8 cellular contexts compared by ENCODE assay signal in genomic region chr19:49890349-49891311, GRCh38. TPM values are rescaled to one million over a fixed set of nuclear protein-coding genes. Genes with fewer than 3 reads are reported as not detected.
A peak's percentile ranks its signal among the peaks of the same experiment; 100 is the strongest.
DNase-seq lines count a peak whose midpoint lies in the region; ATAC-seq and TF ChIP-seq lines count a peak whose summit lies in the region.

No MANE protein-coding gene starts in this region.

- peaks cover 3% of the 10 kb centered on the region for H3K36me3 Mint-ChIP-seq in T-helper 17 cell (ENCODE audit: low read depth)
- peaks cover 16% of the 10 kb centered on the region for H3K36me3 Mint-ChIP-seq in brain
- no peaks in the 10 kb centered on the region for H3K36me3 Mint-ChIP-seq in stimulated activated effector memory CD8-positive, alpha-beta T cell treated with anti-CD3 and anti-CD28 coated beads, Interleukin-12 subunit alpha, Interleukin-12 subunit beta, amount 100 ng/mL, for 72 hours

- H3K18ac ChIP-seq in mesendoderm (ENCODE audit: low read length) = no peak overlapping the region

- TF ChIP-seq CTCF in brain (conservative IDR thresholded peaks at IDR 0.05) = peak; percentile 12 to 48

- H2BK120ac ChIP-seq in mesendoderm (ENCODE audit: low read depth, low read length) = no peak overlapping the region

- peaks cover 0 to 4% (median 0%) of the 10 kb centered on the region in 5 experiments for H3K9me3 Mint-ChIP-seq in brain
- H3K9me3 Mint-ChIP-seq in stimulated activated effector memory CD8-positive, alpha-beta T cell treated with anti-CD3 and anti-CD28 coated beads, Interleukin-12 subunit alpha, Interleukin-12 subunit beta, amount 100 ng/mL, for 72 hours = no peaks in the 10 kb centered on the region

- no peaks in the 10 kb centered on the region for H3K27me3 Mint-ChIP-seq in T-helper 17 cell
- peaks cover 9% of the 10 kb centered on the region for H3K27me3 Mint-ChIP-seq in brain

- H3K27me3 ChIP-seq in mesendoderm (ENCODE audit: insufficient read depth, low read length, poor library complexity) = no peaks in the 10 kb centered on the region

- peak overlapping the region; percentile 59 for H3K4me2 ChIP-seq in mesendoderm (ENCODE audit: low read length)

- no peaks in the 10 kb centered on the region for H3K4me1 ChIP-seq in mesendoderm (ENCODE audit: control insufficient read depth, low read depth, low read length)

- CTCF ChIA-PET in HEK293T (lab: Yijun Ruan, JAX) = no interaction called here

- H3K4ac ChIP-seq in mesendoderm (ENCODE audit: low read depth, low read length) = no peak overlapping the region

- H2BK15ac ChIP-seq in mesendoderm (replicated peaks; ENCODE audit: low read depth) = no peak overlapping the region

- DNase-seq in HEK293T (ENCODE audit: extremely low spot score) = peak; percentile 84
- peak; percentile 64 to 77 (median 76) for DNase-seq in T-helper 17 cell
- no peak for DNase-seq in mesendoderm
- DNase-seq in stimulated activated effector memory CD8-positive, alpha-beta T cell treated with anti-CD3 and anti-CD28 coated beads, Interleukin-12 subunit alpha, Interleukin-12 subunit beta, amount 100 ng/mL, for 72 hours (ENCODE audit: low spot score in 2 of 2) = peak in 1 of 2 donors; percentile 84
- no peak for DNase-seq in OCI-M1 (lab: John Stamatoyannopoulos, UW)

- peak overlapping the region; percentile 40 for H3K9ac ChIP-seq in mesendoderm (ENCODE audit: low read length)

- POLR2A ChIA-PET in HEK293T (lab: Yijun Ruan, JAX) = interaction anchor here (0.7 to 2.6 kb wide), 9 partner anchors 8 to 40 kb away, joined by 3 to 11 read pairs (median 4); partner anchors contain the start of genes AKT1S1, ATF5, NUP62 and PTOV1

- H3K4me3 Mint-ChIP-seq in T-helper 17 cell = peak overlapping the region; percentile 83
- H3K4me3 Mint-ChIP-seq in brain = peak overlapping the region; percentile 30 to 78 (median 69)
- H3K4me3 Mint-ChIP-seq in stimulated activated effector memory CD8-positive, alpha-beta T cell treated with anti-CD3 and anti-CD28 coated beads, Interleukin-12 subunit alpha, Interleukin-12 subunit beta, amount 100 ng/mL, for 72 hours = peak overlapping the region; percentile 92

- H3K23ac ChIP-seq in mesendoderm (ENCODE audit: low read length) = no peak overlapping the region

- H3K4me3 ChIP-seq in mesendoderm (ENCODE audit: low read length) = no peak overlapping the region

- no peak overlapping the region for H4K8ac ChIP-seq in mesendoderm (ENCODE audit: low read depth, low read length)

- no peaks in the 10 kb centered on the region for H3K79me2 ChIP-seq in mesendoderm (ENCODE audit: control insufficient read depth, insufficient read depth, low read length)

- H3K27ac Mint-ChIP-seq in T-helper 17 cell (peak overlapping the region; percentile 100), brain (peak overlapping the region in 1 of 5 experiments; percentile 60)
- peak overlapping the region; percentile 99 for H3K27ac Mint-ChIP-seq in stimulated activated effector memory CD8-positive, alpha-beta T cell treated with anti-CD3 and anti-CD28 coated beads, Interleukin-12 subunit alpha, Interleukin-12 subunit beta, amount 100 ng/mL, for 72 hours

- no CpG with 5 or more reads among the region's 69 CpGs for WGBS in mesendoderm (ENCODE audit: extremely low coverage, insufficient coverage, low lambda C conversion rate)

- ATAC-seq in T-helper 17 cell (peak; percentile 72), HG02678 (IDR thresholded peaks at IDR 0.05; ENCODE audit: unreplicated experiment) (no peak), HG03432 (IDR thresholded peaks at IDR 0.05; ENCODE audit: unreplicated experiment) (no peak)
- ATAC-seq in stimulated activated effector memory CD8-positive, alpha-beta T cell treated with anti-CD3 and anti-CD28 coated beads, Interleukin-12 subunit alpha, Interleukin-12 subunit beta, amount 100 ng/mL, for 72 hours = peak; percentile 58

- H4K5ac ChIP-seq in mesendoderm (ENCODE audit: low read length) = no peak overlapping the region

- H3K27ac ChIP-seq in mesendoderm (ENCODE audit: low read depth, low read length) = no peak overlapping the region

- H3K56ac ChIP-seq in mesendoderm (ENCODE audit: low read length) = peak overlapping the region; percentile 74

- H3K79me1 ChIP-seq in mesendoderm (ENCODE audit: low read length) = no peaks in the 10 kb centered on the region

- no peak overlapping the region for H2BK5ac ChIP-seq in mesendoderm (ENCODE audit: low read length)

- peaks cover 37% of the 10 kb centered on the region for H3K4me1 Mint-ChIP-seq in T-helper 17 cell
- peaks cover 6% of the 10 kb centered on the region for H3K4me1 Mint-ChIP-seq in brain
- H3K4me1 Mint-ChIP-seq in stimulated activated effector memory CD8-positive, alpha-beta T cell treated with anti-CD3 and anti-CD28 coated beads, Interleukin-12 subunit alpha, Interleukin-12 subunit beta, amount 100 ng/mL, for 72 hours = peaks cover 69% of the 10 kb centered on the region

- H3K9me3 ChIP-seq in T-helper 17 cell (ENCODE audit: control insufficient read depth, low read length, poor library complexity, severe bottlenecking) = no peaks in the 10 kb centered on the region

- no peaks in the 10 kb centered on the region for H3K36me3 ChIP-seq in mesendoderm (ENCODE audit: control insufficient read depth, insufficient read depth, low read length)

- no peak overlapping the region for H2AK5ac ChIP-seq in mesendoderm (ENCODE audit: low read length)

TF ChIP-seq in HEK293T, 16 proteins besides CTCF, POLR2A, EP300 and RAD21:
- TF ChIP-seq TARDBP (IDR thresholded peaks at IDR 0.05) = no peak
- peak; percentile 4 for TF ChIP-seq L3MBTL2 (conservative IDR thresholded peaks at IDR 0.05)

RNA-seq across cellular contexts. Expression of gene IL4I1, which starts 6.1 kb away (rescaled TPM):
- total RNA-seq in T-helper 17 cell = 100 to 1,000 TPM in 1 of 2 donors, 10 to 100 TPM in 1; 47.8 to 107 TPM
- not detected for polyA plus RNA-seq in brain (ENCODE audit: insufficient read depth, low read depth, low replicate concordance)
- 0.24 TPM for polyA plus RNA-seq in mesendoderm (2013, experiment 1 of 2)
- 0.15 TPM for polyA plus RNA-seq in mesendoderm (2013, experiment 2 of 2)

RNA-seq across cellular contexts. Expression of gene TBC1D17, which starts 13.1 kb away (rescaled TPM):
- total RNA-seq in T-helper 17 cell = 10 to 100 TPM; 44.1 to 57.3 TPM
- polyA plus RNA-seq in brain (ENCODE audit: insufficient read depth, low read depth, low replicate concordance) = 77.4 TPM
- polyA plus RNA-seq in mesendoderm (2013, experiment 1 of 2) = 29.3 TPM
- 28.2 TPM for polyA plus RNA-seq in mesendoderm (2013, experiment 2 of 2)

RNA-seq across cellular contexts. Expression of gene AKT1S1, which starts 13.5 kb away (rescaled TPM):
- total RNA-seq in T-helper 17 cell = 10 to 100 TPM; 19.2 to 33.8 TPM
- 58.8 TPM for polyA plus RNA-seq in brain (ENCODE audit: insufficient read depth, low read depth, low replicate concordance)
- 74.2 TPM for polyA plus RNA-seq in mesendoderm (2013, experiment 1 of 2)
- 73.3 TPM for polyA plus RNA-seq in mesendoderm (2013, experiment 2 of 2)

RNA-seq across cellular contexts. Expression of gene PNKP, which starts 23.3 kb away (rescaled TPM):
- 100 to 1,000 TPM; 170 to 196 TPM for total RNA-seq in T-helper 17 cell
- polyA plus RNA-seq in brain (ENCODE audit: insufficient read depth, low read depth, low replicate concordance) = 16.4 TPM
- polyA plus RNA-seq in mesendoderm (2013, experiment 1 of 2) = 44.3 TPM
- 43.9 TPM for polyA plus RNA-seq in mesendoderm (2013, experiment 2 of 2)

RNA-seq across cellular contexts. Expression of gene ATF5, which starts 38.4 kb away (rescaled TPM):
- total RNA-seq in T-helper 17 cell = 10 to 100 TPM; 31.8 to 36.0 TPM
- 409 TPM for polyA plus RNA-seq in brain (ENCODE audit: insufficient read depth, low read depth, low replicate concordance)
- 35.5 TPM for polyA plus RNA-seq in mesendoderm (2013, experiment 1 of 2)
- polyA plus RNA-seq in mesendoderm (2013, experiment 2 of 2) = 36.1 TPM

Comparison
In these comparisons a context has a peak if more than half of its experiments do, and no peak if none do; other contexts are left out.
1. DNase-seq: peak in HEK293T (single experiment) and T-helper 17 cell (3 of 3); none in mesendoderm (single experiment) and OCI-M1 (single experiment).
2. ATAC-seq: peak in T-helper 17 cell (single experiment) and stimulated activated effector memory CD8-positive, alpha-beta T cell treated with anti-CD3 and anti-CD28 coated beads, Interleukin-12 subunit alpha, Interleukin-12 subunit beta, amount 100 ng/mL, for 72 hours (single experiment); none in HG02678 (single experiment) and HG03432 (single experiment).
3. Peak in every context shown above with its lines, with median percentiles within 50 percentile points of each other: H3K4me3 Mint-ChIP-seq.